17 cellular contexts compared by ENCODE assay signal in genomic region chr5:142650881-142651280, GRCh38. TPM values are rescaled to one million over a fixed set of nuclear protein-coding genes. Genes with fewer than 3 reads are reported as not detected.
DNase-seq lines count a peak whose midpoint lies in the region; ATAC-seq and TF ChIP-seq lines count a peak whose summit lies in the region.
"Had no signal": no experiment of that assay in that cellular context is flagged by ENCODE, and none has a peak within 500 bp of the region (broad histone marks: within the 10 kb centered on the region; RNA-seq: fewer than 3 reads in every experiment).

No MANE protein-coding gene starts in this region.

- CTCF ChIA-PET in WTC11 (lab: Charles Lee), result interaction anchor here (0.6 to 1.0 kb wide), 3 partner anchors 9 to 49 kb away, joined by 3 read pairs; no protein-coding TSS in a partner anchor

- peaks cover 12% of the 10 kb centered on the region for H3K4me1 Mint-ChIP-seq in WTC11
- H3K4me1 Mint-ChIP-seq: B cell had no signal

- no peak overlapping the region for H3K27ac Mint-ChIP-seq in WTC11
- H3K27ac Mint-ChIP-seq: B cell; CD4-positive, alpha-beta memory T cell; CD8-positive, alpha-beta memory T cell had no signal

- no peaks in the 10 kb centered on the region for H3K27me3 Mint-ChIP-seq in WTC11 (ENCODE audit: low read depth)

- no peak for TF ChIP-seq CTCF in WTC11 (IDR thresholded peaks at IDR 0.05)

- DNase-seq in cardiac septum (ENCODE audit: low spot score), result peak; percentile 14
- no peak for DNase-seq in left ventricle myocardium superior
- DNase-seq in WTC11 (ENCODE audit: low spot score), result no peak
- DNase-seq in head of caudate nucleus, result peak in 32 of 42 donors; percentile 25 to 85 (median 52)
- no peak for DNase-seq in SIG-M5 (lab: John Stamatoyannopoulos, UW)
- DNase-seq: AML-193; CD4-positive, alpha-beta memory T cell; CD8-positive, alpha-beta memory T cell; COR-L47; DMS 273 treated with DMSO at 0.1 percent for 48 hours; DMS153; DMS53; DMS79; GF-D8 had no signal

- POLR2A ChIA-PET in WTC11 (lab: Charles Lee), result no interaction called here

- 0 out of 2 replicates have a peak, but pooled peaks cover 3% of the 10 kb centered on the region for H3K36me3 Mint-ChIP-seq in WTC11
- H3K36me3 Mint-ChIP-seq: CD4-positive, alpha-beta memory T cell; CD8-positive, alpha-beta memory T cell had no signal

- no peak for ATAC-seq in left ventricle myocardium superior
- 0 out of 2 replicates have a peak, but pooled peaks have one; percentile 10 for ATAC-seq in WTC11
- no peak for ATAC-seq in GM18511 (IDR thresholded peaks at IDR 0.05; ENCODE audit: unreplicated experiment)
- ATAC-seq: A549 had no signal

- intact Hi-C loops in cardiac septum (cut with DNase I), result no loop called here
- intact Hi-C loops in left ventricle myocardium superior (cut with micrococcal nuclease), result no loop called here
- intact Hi-C loops in head of caudate nucleus (cut with DNase I), result no loop called here

- no peak overlapping the region for H3K4me3 Mint-ChIP-seq in WTC11
- H3K4me3 Mint-ChIP-seq: B cell; CD4-positive, alpha-beta memory T cell; CD8-positive, alpha-beta memory T cell had no signal

- no peaks in the 10 kb centered on the region; the same call in 1 of the 2 replicates for H3K9me3 Mint-ChIP-seq in WTC11
- H3K9me3 Mint-ChIP-seq: CD4-positive, alpha-beta memory T cell; CD8-positive, alpha-beta memory T cell had no signal

TF ChIP-seq in WTC11, 78 proteins besides CTCF, POLR2A, EP300 and RAD21:
- TF ChIP-seq RELA (CRISPR knock-in tag; IDR thresholded peaks at IDR 0.05; ENCODE audit: borderline replicate concordance), result no peak
- no peak for TF ChIP-seq ZMAT4 (CRISPR knock-in tag; IDR thresholded peaks at IDR 0.05)
- TF ChIP-seq CBFB (CRISPR knock-in tag; IDR thresholded peaks at IDR 0.05; ENCODE audit: low read depth), result no peak
- no peak for TF ChIP-seq ATF6 (CRISPR knock-in tag; IDR thresholded peaks at IDR 0.05)
- no peak for TF ChIP-seq EMX1 (CRISPR knock-in tag; IDR thresholded peaks at IDR 0.05)
- no peak for TF ChIP-seq ZNF396 (CRISPR knock-in tag; IDR thresholded peaks at IDR 0.05; ENCODE audit: borderline replicate concordance)
- no peak for TF ChIP-seq ATF2 (CRISPR knock-in tag; IDR thresholded peaks at IDR 0.05; ENCODE audit: borderline replicate concordance, low read depth)
- TF ChIP-seq NR3C1 (CRISPR knock-in tag; conservative IDR thresholded peaks at IDR 0.05; ENCODE audit: low read depth), result no peak
- TF ChIP-seq NFYB (CRISPR knock-in tag; conservative IDR thresholded peaks at IDR 0.05; ENCODE audit: low read depth), result no peak
- TF ChIP-seq ZSCAN18 (CRISPR knock-in tag; IDR thresholded peaks at IDR 0.05), result no peak
- TF ChIP-seq SMAD3 (CRISPR knock-in tag; IDR thresholded peaks at IDR 0.05; ENCODE audit: borderline replicate concordance), result no peak
- no peak for TF ChIP-seq ZNF671 (CRISPR knock-in tag; IDR thresholded peaks at IDR 0.05)
- no peak for TF ChIP-seq ELF4 (CRISPR knock-in tag; IDR thresholded peaks at IDR 0.05; ENCODE audit: low read depth)
- TF ChIP-seq GABPB1 (CRISPR knock-in tag; IDR thresholded peaks at IDR 0.05), result no peak
- TF ChIP-seq TCF7 (CRISPR knock-in tag; IDR thresholded peaks at IDR 0.05; ENCODE audit: low read depth), result no peak
- TF ChIP-seq HMGXB4 (CRISPR knock-in tag; IDR thresholded peaks at IDR 0.05), result no peak
- no peak for TF ChIP-seq ZNF532 (CRISPR knock-in tag; IDR thresholded peaks at IDR 0.05; ENCODE audit: borderline replicate concordance)
- no peak for TF ChIP-seq SOX15 (CRISPR knock-in tag; IDR thresholded peaks at IDR 0.05)
- no peak for TF ChIP-seq MYBL2 (CRISPR knock-in tag; IDR thresholded peaks at IDR 0.05)

RNA-seq across cellular contexts. Expression of gene FGF1, which starts 35.0 kb away (rescaled TPM):
- total RNA-seq in cardiac septum (70.2 TPM), left ventricle myocardium superior (43.6 TPM), WTC11 (2021) (0.21 to 0.55 TPM in 2 of 3 replicates, not detected in the other)
- total RNA-seq: B cell; CD4-positive, alpha-beta memory T cell; CD8-positive, alpha-beta memory T cell had no signal

Comparison
In these comparisons a context has a peak if more than half of its experiments do, and no peak if none do; other contexts are left out.
1. DNase-seq: peak in cardiac septum (single experiment) and head of caudate nucleus (32 of 42); none in left ventricle myocardium superior (single experiment), WTC11 (single experiment) and SIG-M5 (single experiment).
2. RNA of gene FGF1, which starts 35.0 kb away (total RNA-seq): 70.2 TPM in cardiac septum (single experiment) and 43.6 TPM in left ventricle myocardium superior (single experiment); 0.21 to 0.55 TPM in WTC11; every median in the first group is over 10 times any median in the second.